1 cellular context compared by ENCODE assay signal in genomic region chr19:55068803-55069136, GRCh38.
TF ChIP-seq lines count a peak whose summit lies in the region.

No MANE protein-coding gene starts in this region.

TF ChIP-seq in K562, 482 proteins besides CTCF, POLR2A, EP300 and RAD21:
- TF ChIP-seq PCBP1 (IDR thresholded peaks at IDR 0.05; ENCODE audit: low read depth, low read length, poor library complexity, severe bottlenecking) (peak; percentile 85), ATF7 (IDR thresholded peaks at IDR 0.05) (no peak)
